Comparison of ENCODE assay signal across 37 cellular contexts in the genomic region with DNA sequence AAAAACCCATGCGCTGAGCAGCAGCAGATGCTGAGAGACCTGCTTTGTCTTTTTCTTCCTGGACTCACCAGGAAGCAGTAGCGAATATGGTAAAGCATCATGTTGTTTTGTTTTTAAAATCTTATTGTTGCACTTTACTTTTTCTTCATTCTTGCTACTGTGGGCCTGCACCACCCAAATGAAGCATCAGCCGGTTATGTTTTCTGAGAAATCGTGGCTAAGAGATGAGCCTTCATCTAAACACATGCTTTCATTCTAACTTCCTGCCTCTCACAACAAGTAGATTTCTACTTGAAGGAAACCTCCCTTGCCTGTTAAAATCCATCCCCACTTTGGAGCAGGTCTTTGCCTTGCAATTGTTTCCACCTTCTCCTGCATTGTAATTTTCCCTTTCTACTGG.
"Had no signal": no experiment of that assay in that cellular context is flagged by ENCODE, and none has a peak within 500 bp of the region (broad histone marks: within the 10 kb centered on the region; RNA-seq: fewer than 3 reads in every experiment).

No MANE protein-coding gene starts in this region.

- H3K9me3 ChIP-seq: adrenal gland, ascending aorta, body of pancreas, breast epithelium had no signal

- ATAC-seq: activated naive CD4-positive, alpha-beta T cell treated with anti-CD3 and anti-CD28 coated beads, Interleukin-2, amount 50 U/mL, for 72 hours; activated naive CD8-positive, alpha-beta T cell treated with anti-CD3 and anti-CD28 coated beads, Interleukin-2, amount 50 U/mL, for 24 hours; activated T-cell treated with anti-CD3 and anti-CD28 coated beads, Interleukin-2, amount 50 U/mL, for 4 hours; activated T-cell treated with anti-CD3 and anti-CD28 coated beads, Interleukin-2, amount 50 U/mL, for 72 hours; activated T-helper 17 cell treated with anti-CD3 and anti-CD28 coated beads, Interleukin-2, amount 50 U/mL, for 72 hours; body of pancreas had no signal

- H3K4me3 Mint-ChIP-seq: activated naive CD4-positive, alpha-beta T cell treated with anti-CD3 and anti-CD28 coated beads for 36 hours; activated naive CD4-positive, alpha-beta T cell treated with anti-CD3 and anti-CD28 coated beads, Interleukin-2, amount 10 ng/mL, durations not matched to agents 7 days and 5 days; activated naive CD4-positive, alpha-beta T cell treated with anti-CD3 and anti-CD28 coated beads, Interleukin-2, amount 50 U/mL, for 24 hours; activated naive CD8-positive, alpha-beta T cell; activated naive CD8-positive, alpha-beta T cell treated with anti-CD3 and anti-CD28 coated beads for 36 hours; activated naive CD8-positive, alpha-beta T cell treated with anti-CD3 and anti-CD28 coated beads, Interleukin-2, amount 10 ng/mL, durations not matched to agents 7 days and 5 days; activated naive CD8-positive, alpha-beta T cell treated with anti-CD3 and anti-CD28 coated beads, Interleukin-2, amount 50 U/mL, for 24 hours; activated T-cell treated with anti-CD3 and anti-CD28 coated beads, Interleukin-2, amount 50 U/mL, for 24 hours; activated T-cell treated with anti-CD3 and anti-CD28 coated beads, Interleukin-2, amount 50 U/mL, for 4 hours; activated T-cell treated with anti-CD3 and anti-CD28 coated beads, Interleukin-2, amount 50 U/mL, for 72 hours; activated T-helper 1 cell treated with anti-CD3 and anti-CD28 coated beads, Interleukin-12 subunit alpha, Interleukin-12 subunit beta, Interleukin-2, Interleukin-4 antibody, amounts not matched to agents 30 ng/mL and 10 ng/mL and 1 ng/mL, durations not matched to agents 14 hours and 24 hours and 36 hours; activated T-helper 17 cell treated with anti-CD3 and anti-CD28 coated beads, Interleukin-2, amount 50 U/mL, for 72 hours; brain; central memory CD8-positive, alpha-beta T cell had no signal

- DNase-seq: activated effector memory CD4-positive, alpha-beta T cell treated with anti-CD3 and anti-CD28 coated beads, Interleukin-2, amount 50 U/mL, for 16 hours; activated effector memory CD4-positive, alpha-beta T cell treated with Interleukin-2 at 50 U/mL for 16 hours; activated gamma-delta T cell; activated gamma-delta T cell treated with Interleukin-2 at 50 U/mL for 16 hours; activated naive CD4-positive, alpha-beta T cell; activated naive CD4-positive, alpha-beta T cell treated with anti-CD3 and anti-CD28 coated beads for 36 hours; activated naive CD4-positive, alpha-beta T cell treated with anti-CD3 and anti-CD28 coated beads, Interleukin-2, amount 10 ng/mL, durations not matched to agents 7 days and 5 days; activated naive CD4-positive, alpha-beta T cell treated with anti-CD3 and anti-CD28 coated beads, Interleukin-2, amount 50 U/mL, for 16 hours; activated naive CD4-positive, alpha-beta T cell treated with Interleukin-2 at 50 U/mL for 16 hours; activated naive CD8-positive, alpha-beta T cell treated with anti-CD3 and anti-CD28 coated beads for 36 hours; activated naive CD8-positive, alpha-beta T cell treated with anti-CD3 and anti-CD28 coated beads, Interleukin-2, amount 10 ng/mL, durations not matched to agents 7 days and 5 days; activated naive CD8-positive, alpha-beta T cell treated with anti-CD3 and anti-CD28 coated beads, Interleukin-2, amount 50 U/mL, for 24 hours; activated T-cell treated with anti-CD3 and anti-CD28 coated beads, Interleukin-2, amount 50 U/mL, for 24 hours; activated T-cell treated with anti-CD3 and anti-CD28 coated beads, Interleukin-2, amount 50 U/mL, for 4 hours; activated T-cell treated with anti-CD3 and anti-CD28 coated beads, Interleukin-2, amount 50 U/mL, for 48 hours; activated T-cell treated with anti-CD3 and anti-CD28 coated beads, Interleukin-2, amount 50 U/mL, for 72 hours; adrenal gland; amniotic stem cell; amygdala; anterior cingulate cortex; aorta; body of pancreas; brain microvascular endothelial cell; caudate nucleus; central memory CD4-positive, alpha-beta T cell; cerebellar nuclear complex had no signal

- H3K4me1 Mint-ChIP-seq: activated naive CD4-positive, alpha-beta T cell treated with anti-CD3 and anti-CD28 coated beads, Interleukin-2, amount 10 ng/mL, durations not matched to agents 7 days and 5 days; activated naive CD4-positive, alpha-beta T cell treated with anti-CD3 and anti-CD28 coated beads, Interleukin-2, amount 50 U/mL, for 24 hours; activated naive CD8-positive, alpha-beta T cell treated with anti-CD3 and anti-CD28 coated beads for 36 hours; activated naive CD8-positive, alpha-beta T cell treated with anti-CD3 and anti-CD28 coated beads, Interleukin-2, amount 10 ng/mL, durations not matched to agents 7 days and 5 days; activated naive CD8-positive, alpha-beta T cell treated with anti-CD3 and anti-CD28 coated beads, Interleukin-2, amount 50 U/mL, for 24 hours; activated T-helper 17 cell treated with anti-CD3 and anti-CD28 coated beads, Interleukin-2, amount 50 U/mL, for 72 hours; brain; central memory CD8-positive, alpha-beta T cell had no signal

- H3K36me3 ChIP-seq: adrenal gland, ascending aorta, brain microvascular endothelial cell, breast epithelium, cardiac muscle cell had no signal

- H3K27me3 ChIP-seq: adrenal gland, ascending aorta, body of pancreas, brain microvascular endothelial cell, cardiac muscle cell had no signal

- H3K36me3 Mint-ChIP-seq: activated naive CD4-positive, alpha-beta T cell treated with anti-CD3 and anti-CD28 coated beads, Interleukin-2, amount 10 ng/mL, durations not matched to agents 7 days and 5 days; activated naive CD4-positive, alpha-beta T cell treated with anti-CD3 and anti-CD28 coated beads, Interleukin-2, amount 50 U/mL, for 24 hours; activated naive CD8-positive, alpha-beta T cell; activated naive CD8-positive, alpha-beta T cell treated with anti-CD3 and anti-CD28 coated beads for 36 hours; activated naive CD8-positive, alpha-beta T cell treated with anti-CD3 and anti-CD28 coated beads, Interleukin-2, amount 10 ng/mL, durations not matched to agents 7 days and 5 days; brain had no signal

- H3K27ac ChIP-seq: adrenal gland, ascending aorta, body of pancreas, brain microvascular endothelial cell, breast epithelium, cardiac muscle cell had no signal

- H3K27ac Mint-ChIP-seq: activated naive CD4-positive, alpha-beta T cell treated with anti-CD3 and anti-CD28 coated beads for 36 hours; activated naive CD4-positive, alpha-beta T cell treated with anti-CD3 and anti-CD28 coated beads, Interleukin-2, amount 10 ng/mL, durations not matched to agents 7 days and 5 days; activated naive CD4-positive, alpha-beta T cell treated with anti-CD3 and anti-CD28 coated beads, Interleukin-2, amount 50 U/mL, for 24 hours; activated naive CD4-positive, alpha-beta T cell treated with anti-CD3 and anti-CD28 coated beads, Interleukin-2, amount 50 U/mL, for 72 hours; activated naive CD8-positive, alpha-beta T cell; activated naive CD8-positive, alpha-beta T cell treated with anti-CD3 and anti-CD28 coated beads for 36 hours; activated naive CD8-positive, alpha-beta T cell treated with anti-CD3 and anti-CD28 coated beads, Interleukin-2, amount 10 ng/mL, durations not matched to agents 7 days and 5 days; activated naive CD8-positive, alpha-beta T cell treated with anti-CD3 and anti-CD28 coated beads, Interleukin-2, amount 50 U/mL, for 24 hours; activated T-cell treated with anti-CD3 and anti-CD28 coated beads, Interleukin-2, amount 50 U/mL, for 24 hours; activated T-cell treated with anti-CD3 and anti-CD28 coated beads, Interleukin-2, amount 50 U/mL, for 72 hours; activated T-helper 17 cell treated with anti-CD3 and anti-CD28 coated beads, Interleukin-2, amount 50 U/mL, for 72 hours; activated T-helper 2 cell treated with anti-CD3 and anti-CD28 coated beads, Interferon-gamma antibody, Interleukin-2, Interleukin-4, amounts not matched to agents 10 μg/mL and 5 μg/mL and 100 μg/mL, durations not matched to agents 14 hours and 24 hours and 36 hours; brain had no signal

- H3K27me3 Mint-ChIP-seq: activated naive CD4-positive, alpha-beta T cell treated with anti-CD3 and anti-CD28 coated beads, Interleukin-2, amount 10 ng/mL, durations not matched to agents 7 days and 5 days; activated naive CD4-positive, alpha-beta T cell treated with anti-CD3 and anti-CD28 coated beads, Interleukin-2, amount 50 U/mL, for 24 hours; activated naive CD8-positive, alpha-beta T cell; activated naive CD8-positive, alpha-beta T cell treated with anti-CD3 and anti-CD28 coated beads for 36 hours; activated naive CD8-positive, alpha-beta T cell treated with anti-CD3 and anti-CD28 coated beads, Interleukin-2, amount 10 ng/mL, durations not matched to agents 7 days and 5 days; activated naive CD8-positive, alpha-beta T cell treated with anti-CD3 and anti-CD28 coated beads, Interleukin-2, amount 50 U/mL, for 24 hours; activated T-cell treated with anti-CD3 and anti-CD28 coated beads, Interleukin-2, amount 50 U/mL, for 24 hours; central memory CD8-positive, alpha-beta T cell had no signal

- H3K4me3 ChIP-seq: adrenal gland, ascending aorta, body of pancreas, breast epithelium, cardiac muscle cell had no signal

- H3K4me1 ChIP-seq: adrenal gland, ascending aorta, body of pancreas, breast epithelium had no signal
